In genomic region chr16:24253192-24253591, GRCh38 we compare ENCODE assay signal across 8 cellular contexts.
DNase-seq lines count a peak whose midpoint lies in the region; ATAC-seq and TF ChIP-seq lines count a peak whose summit lies in the region.

No MANE protein-coding gene starts in this region.

- ATAC-seq in GM21381 (IDR thresholded peaks at IDR 0.05; ENCODE audit: unreplicated experiment) (peak; percentile 62), HG03135 (IDR thresholded peaks at IDR 0.05; ENCODE audit: unreplicated experiment) (no peak), HG03108 (IDR thresholded peaks at IDR 0.05; ENCODE audit: unreplicated experiment) (no peak)

- H3K4me3 ChIP-seq in fibroblast of mammary gland (ENCODE audit: control insufficient read depth, low read depth, low read length): no peak overlapping the region

- DNase-seq in CD1c-positive myeloid dendritic cell (ENCODE audit: extremely low spot score): peak; percentile 65
- peak; percentile 30 for DNase-seq in NCI-H345 treated with DMSO at 0.1 percent for 48 hours (lab: John Stamatoyannopoulos, UW; ENCODE audit: unreplicated experiment)
- DNase-seq in activated CD8-positive, alpha-beta memory T cell treated with anti-CD3 and anti-CD28 coated beads, Interleukin-2, amount 50 U/mL, for 48 hours: peak; percentile 57
- peak; percentile 26 for DNase-seq in fibroblast of mammary gland (ENCODE audit: low read depth)
- DNase-seq in nucleus accumbens (lab: John Stamatoyannopoulos, UW): peak in 43 of 56 donors; percentile 2 to 64 (median 21)

- peak; percentile 51 for TF ChIP-seq CTCF in fibroblast of mammary gland (conservative IDR thresholded peaks at IDR 0.05; ENCODE audit: control insufficient read depth, insufficient read depth, low read depth, low read length)
